10 cellular contexts compared by ENCODE assay signal in the genomic region with DNA sequence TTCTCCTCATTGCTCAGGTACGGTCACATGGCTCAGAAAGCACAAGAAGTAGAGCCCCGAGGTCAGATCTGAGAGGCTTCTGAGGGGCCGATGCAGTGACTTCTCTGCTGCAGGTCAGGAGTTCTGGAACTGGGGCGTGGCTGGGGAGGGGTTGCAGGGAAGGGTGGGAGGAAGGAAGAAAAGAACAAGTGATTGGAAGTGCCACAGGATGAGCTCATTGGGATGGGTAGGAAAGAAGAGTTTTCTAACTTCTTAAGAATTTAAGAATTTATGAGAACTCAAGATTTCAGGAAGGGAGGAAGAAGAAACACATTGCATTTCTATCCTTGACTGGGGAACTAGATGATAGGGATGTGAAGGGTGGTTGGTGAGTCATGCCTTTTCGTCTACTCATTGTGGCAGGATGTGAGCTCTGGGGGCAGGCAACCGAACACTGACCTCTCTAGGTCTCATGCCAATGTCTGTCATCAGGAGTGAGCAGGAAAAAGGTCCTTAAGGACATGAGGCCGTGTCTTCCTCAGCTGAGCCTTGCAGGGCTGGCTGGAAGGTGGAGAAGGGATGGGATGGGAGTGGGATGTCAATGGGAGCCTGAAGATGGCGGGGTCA. TPM values are rescaled to one million over a fixed set of nuclear protein-coding genes. Genes with fewer than 3 reads are reported as not detected.
DNase-seq lines count a peak whose midpoint lies in the region; ATAC-seq, FAIRE-seq and TF ChIP-seq lines count a peak whose summit lies in the region.
"Had no signal": no experiment of that assay in that cellular context is flagged by ENCODE, and none has a peak within 500 bp of the region (broad histone marks: within the 10 kb centered on the region; RNA-seq: fewer than 3 reads in every experiment).

No MANE protein-coding gene starts in this region.

- H3K27ac ChIP-seq in pancreas = no peak overlapping the region
- H3K27ac ChIP-seq: coronary artery had no signal

- no peaks in the 10 kb centered on the region for H3K9me3 ChIP-seq in pancreas

- no peak overlapping the region for H3K27ac Mint-ChIP-seq in neural crest cell (ENCODE audit: unreplicated experiment)

- peaks cover 8% of the 10 kb centered on the region for H3K4me1 Mint-ChIP-seq in neural crest cell

- no peak for ATAC-seq in Right ventricle myocardium inferior
- no peak for ATAC-seq in pancreas
- no peak for ATAC-seq in GM19351 (IDR thresholded peaks at IDR 0.05; ENCODE audit: unreplicated experiment)
- ATAC-seq in GM19023 (IDR thresholded peaks at IDR 0.05; ENCODE audit: unreplicated experiment) = no peak

- DNase-seq in GDM1 (lab: John Stamatoyannopoulos, UW) (peak; percentile 63), NB4 (ENCODE audit: low read depth) (peak; percentile 91), amniotic epithelial cell (ENCODE audit: low read depth) (peak; percentile 94), neural crest cell (ENCODE audit: low read depth, low spot score) (no peak), Right ventricle myocardium inferior (ENCODE audit: missing footprints) (no peak), pancreas (no peak)
- DNase-seq: stimulated activated CD8-positive, alpha-beta memory T cell treated with anti-CD3 and anti-CD28 coated beads, Interleukin-4, amount 100 ng/mL, for 48 hours had no signal

- peaks cover 0 to 7% (median 0%) of the 10 kb centered on the region in 3 donors for H3K4me1 ChIP-seq in pancreas

- peaks cover 85% of the 10 kb centered on the region for H3K27me3 Mint-ChIP-seq in neural crest cell (ENCODE audit: low read depth)

- FAIRE-seq in pancreas (lab: Jason Lieb, UNC) = no peak

- H3K9me3 Mint-ChIP-seq in neural crest cell = no peaks in the 10 kb centered on the region

- H3K36me3 Mint-ChIP-seq in neural crest cell (ENCODE audit: low read depth) = no peaks in the 10 kb centered on the region

- no peak overlapping the region for H3K4me3 ChIP-seq in NB4 (ENCODE audit: low read depth, low read length)
- no peak overlapping the region for H3K4me3 ChIP-seq in pancreas
- H3K4me3 ChIP-seq: coronary artery had no signal

- no peaks in the 10 kb centered on the region for H3K27me3 ChIP-seq in pancreas

- no peak for TF ChIP-seq POLR2A in NB4 (IDR thresholded peaks at IDR 0.05; ENCODE audit: extremely low read depth, insufficient read length)

- TF ChIP-seq CTCF in NB4 (IDR thresholded peaks at IDR 0.05; ENCODE audit: low read depth, low read length) (no peak), neural crest cell (conservative IDR thresholded peaks at IDR 0.05) (no peak), pancreas (IDR thresholded peaks at IDR 0.05) (no peak)

- H3K4me3 Mint-ChIP-seq in neural crest cell = peak overlapping the region; percentile 14

- WGBS in pancreas, 2 donors = 54 to 56% methylated on average over 8 of the region's 8 CpGs

- no peaks in the 10 kb centered on the region for H3K36me3 ChIP-seq in pancreas

- intact Hi-C loops in Right ventricle myocardium inferior (cut with DNase I) = no loop called here
- intact Hi-C loops in pancreas (cut with DNase I) = no loop called here

RNA-seq across cellular contexts. Expression of a gene that starts 0.5 kb away (rescaled TPM):
- total RNA-seq in neural crest cell (0.40 and 0.43 TPM in 2 replicates), Right ventricle myocardium inferior (0.35 TPM), pancreas (under 1 TPM; 0.14 to 0.51 (median 0.36) TPM)
- polyA plus RNA-seq in pancreas = under 1 TPM; 0.27 to 0.49 TPM

RNA-seq across cellular contexts. Expression of a gene that starts 14.8 kb away (rescaled TPM):
- total RNA-seq in neural crest cell = not detected in 2 replicates
- total RNA-seq in Right ventricle myocardium inferior = not detected
- under 1 TPM in 1 of 6 donors, not detected in 5; 0.38 TPM for total RNA-seq in pancreas
- polyA plus RNA-seq in pancreas = not detected

RNA-seq across cellular contexts. Expression of a gene that starts 27.7 kb away (rescaled TPM):
- total RNA-seq in neural crest cell = 39.8 and 42.0 TPM in 2 replicates
- total RNA-seq in Right ventricle myocardium inferior = 7.0 TPM
- 10 to 100 TPM in 1 of 6 donors, 1 to 10 TPM in 5; 5.7 to 11.2 (median 8.3) TPM for total RNA-seq in pancreas
- polyA plus RNA-seq in pancreas = 10 to 100 TPM in 1 of 2 donors, 1 to 10 TPM in 1; 9.2 to 16.0 TPM

RNA-seq across cellular contexts. Expression of a gene that starts 44.3 kb away (rescaled TPM):
- total RNA-seq in neural crest cell = 17.8 and 18.5 TPM in 2 replicates
- total RNA-seq in Right ventricle myocardium inferior = 12.6 TPM
- total RNA-seq in pancreas = 10 to 100 TPM; 11.5 to 29.5 (median 18.1) TPM
- 1 to 10 TPM; 2.2 to 6.9 TPM for polyA plus RNA-seq in pancreas

RNA-seq across cellular contexts. Expression of a gene that starts 58.9 kb away (rescaled TPM):
- total RNA-seq in neural crest cell (not detected in 2 replicates), Right ventricle myocardium inferior (19.4 TPM), pancreas (1 to 10 TPM in 3 of 6 donors, under 1 TPM in 3; 0.19 to 8.8 (median 2.6) TPM)
- 1 to 10 TPM in 1 of 2 donors, under 1 TPM in 1; 0.80 to 1.1 TPM for polyA plus RNA-seq in pancreas

Comparison
In these comparisons a context has a peak if more than half of its experiments do, and no peak if none do; other contexts are left out.
1. DNase-seq: peak in GDM1 (single experiment), NB4 (single experiment) and amniotic epithelial cell (single experiment); none in neural crest cell (single experiment), Right ventricle myocardium inferior (single experiment) and pancreas (0 of 6).